ENCODE assay signal across 9 cellular contexts in the genomic region with DNA sequence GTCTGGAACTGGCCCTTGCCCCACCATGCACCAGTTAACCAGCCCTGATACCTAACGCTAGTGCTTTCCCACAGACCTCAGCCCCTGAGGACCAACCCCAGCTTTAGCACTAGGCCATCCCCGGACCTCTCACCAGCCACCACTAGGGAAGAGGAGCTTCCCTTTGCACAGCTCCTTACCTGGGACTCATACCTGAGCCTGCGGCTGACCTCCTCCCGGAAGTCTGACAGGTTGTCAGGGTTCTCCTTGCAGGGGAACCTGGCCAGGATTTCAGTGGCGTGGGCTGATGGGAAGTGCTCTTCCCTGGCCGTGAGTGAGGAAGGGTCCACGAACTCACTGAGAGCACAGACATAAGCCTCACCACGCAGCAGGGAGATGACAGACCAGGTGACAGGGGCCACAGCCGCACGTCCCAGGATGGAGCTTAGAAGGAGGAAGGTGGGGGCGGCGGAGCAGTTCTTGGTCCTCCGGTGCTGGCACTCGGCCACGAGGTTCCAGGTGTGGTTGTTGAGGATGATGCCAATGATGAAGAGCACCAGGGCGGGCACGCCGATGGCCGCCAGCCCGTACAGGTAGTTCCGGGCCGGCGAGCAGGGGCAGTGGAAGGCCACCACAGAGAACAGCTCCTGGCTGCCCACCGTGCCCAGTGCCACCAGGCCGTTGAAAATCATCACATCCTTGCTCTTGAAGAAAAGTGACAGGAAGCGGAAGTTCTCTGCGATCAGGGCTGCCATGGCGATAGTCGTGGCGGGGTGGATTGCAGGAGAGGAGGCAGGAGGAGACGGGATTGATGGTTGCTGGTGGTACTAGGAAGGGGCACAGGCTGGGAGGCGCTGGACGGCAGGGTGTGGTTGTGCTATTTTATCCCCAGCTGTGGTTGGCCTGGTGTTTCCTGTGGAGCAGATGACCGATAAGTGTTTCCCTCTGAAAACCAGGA. TPM values are rescaled to one million over a fixed set of nuclear protein-coding genes. Genes with fewer than 3 reads are reported as not detected.
A peak's percentile ranks its signal among the peaks of the same experiment; 100 is the strongest.
DNase-seq lines count a peak whose midpoint lies in the region; ATAC-seq and TF ChIP-seq lines count a peak whose summit lies in the region.
"Had no signal": no experiment of that assay in that cellular context is flagged by ENCODE, and none has a peak within 500 bp of the region (broad histone marks: within the 10 kb centered on the region; RNA-seq: fewer than 3 reads in every experiment).

No MANE protein-coding gene starts in this region.

- H3K4me1 ChIP-seq in HCT116 (ENCODE audit: control insufficient read depth in 1 of 2, insufficient read depth in 2 of 2, low read length in 2 of 2) (peaks cover 11 to 55% of the 10 kb centered on the region in 2 experiments; a peak in 3 of 4 replicates), left ventricle myocardium inferior (peaks cover 81% of the 10 kb centered on the region)

- peak overlapping the region; percentile 99 for H3K4me2 ChIP-seq in HCT116 (ENCODE audit: low read length)

- H2AFZ ChIP-seq in HCT116 (ENCODE audit: low read depth, low read length, poor library complexity, severe bottlenecking), result no peak overlapping the region

- BruUV-seq in HCT116 (replicated peaks; lab: Mats Ljungman, UMichigan), result no TSS peak

- peak overlapping the region; percentile 83 for H3K27ac ChIP-seq in HCT116 (ENCODE audit: low read depth, low read length)
- peak overlapping the region; percentile 94 for H3K27ac ChIP-seq in left ventricle myocardium inferior (replicated peaks)

- H3K4me3 ChIP-seq in HCT116 (replicated peaks in 1 of 2; ENCODE audit: low read depth in 1 of 2, low read length in 2 of 2) (no peak overlapping the region), left ventricle myocardium inferior (peak overlapping the region; percentile 78)

- H3K79me2 ChIP-seq in HCT116 (ENCODE audit: insufficient read depth, low read length), result peaks cover 9% of the 10 kb centered on the region; the same call in 1 of the 2 replicates

- POLR2A ChIA-PET in HCT116 (lab: Charles Lee), result no interaction called here

- H3K4me3 Mint-ChIP-seq in activated T-helper 17 cell treated with anti-CD3 and anti-CD28 coated beads, Interleukin-2, amount 50 U/mL, for 72 hours, result peak overlapping the region; percentile 97
- H3K4me3 Mint-ChIP-seq in stimulated activated memory B cell treated with anti-CD40 and anti-IgM and Interleukin-4, amounts not matched to agents 10 μg/mL and 1 μg/mL and 100 μg/mL, for 72 hours, result peak overlapping the region; percentile 38

- H3K36me3 Mint-ChIP-seq in activated T-helper 17 cell treated with anti-CD3 and anti-CD28 coated beads, Interleukin-2, amount 50 U/mL, for 72 hours (ENCODE audit: low read depth), result peaks cover 69% of the 10 kb centered on the region
- H3K36me3 Mint-ChIP-seq in stimulated activated memory B cell treated with anti-CD40 and anti-IgM and Interleukin-4, amounts not matched to agents 10 μg/mL and 1 μg/mL and 100 μg/mL, for 72 hours, result peaks cover 52% of the 10 kb centered on the region

- no peaks in the 10 kb centered on the region for H3K9me3 ChIP-seq in HCT116 (ENCODE audit: control insufficient read depth in 1 of 2, insufficient read depth in 1 of 2, low read depth in 1 of 2, low read length in 2 of 2)
- H3K9me3 ChIP-seq in left ventricle myocardium inferior (replicated peaks), result no peaks in the 10 kb centered on the region

- no peaks in the 10 kb centered on the region for H3K27me3 Mint-ChIP-seq in activated T-helper 17 cell treated with anti-CD3 and anti-CD28 coated beads, Interleukin-2, amount 50 U/mL, for 72 hours
- H3K27me3 Mint-ChIP-seq in stimulated activated memory B cell treated with anti-CD40 and anti-IgM and Interleukin-4, amounts not matched to agents 10 μg/mL and 1 μg/mL and 100 μg/mL, for 72 hours, result no peaks in the 10 kb centered on the region

- ATAC-seq in HCT116 (no peak), GM21737 (IDR thresholded peaks at IDR 0.05; ENCODE audit: unreplicated experiment) (no peak)
- ATAC-seq in activated T-helper 17 cell treated with anti-CD3 and anti-CD28 coated beads, Interleukin-2, amount 50 U/mL, for 72 hours (replicated peaks), result no peak
- ATAC-seq in stimulated activated memory B cell treated with anti-CD40 and anti-IgM and Interleukin-4, amounts not matched to agents 10 μg/mL and 1 μg/mL and 100 μg/mL, for 72 hours, result no peak

- intact Hi-C loops in HCT116 (cut with micrococcal nuclease) (loop anchor here (2.0 kb wide), 1 partner anchor 33 kb away; no protein-coding TSS in a partner anchor), left ventricle myocardium inferior (cut with micrococcal nuclease) (no loop called here)

- H3K4me1 Mint-ChIP-seq in activated T-helper 17 cell treated with anti-CD3 and anti-CD28 coated beads, Interleukin-2, amount 50 U/mL, for 72 hours, result peaks cover 26% of the 10 kb centered on the region
- peaks cover 59% of the 10 kb centered on the region for H3K4me1 Mint-ChIP-seq in stimulated activated memory B cell treated with anti-CD40 and anti-IgM and Interleukin-4, amounts not matched to agents 10 μg/mL and 1 μg/mL and 100 μg/mL, for 72 hours

- no peaks in the 10 kb centered on the region for H4K20me1 ChIP-seq in HCT116 (ENCODE audit: insufficient read depth)

- no peak for DNase-seq in HCT116 (ENCODE audit: low read depth, low spot score)
- DNase-seq in left ventricle myocardium inferior, result no peak
- DNase-seq in inferior parietal cortex (ENCODE audit: extremely low spot score), result no peak
- DNase-seq in NCI-H146 treated with DMSO at 0.1 percent for 48 hours (lab: John Stamatoyannopoulos, UW; ENCODE audit: unreplicated experiment), result no peak
- DNase-seq: NCI-H774 had no signal

- H3K27ac Mint-ChIP-seq in activated T-helper 17 cell treated with anti-CD3 and anti-CD28 coated beads, Interleukin-2, amount 50 U/mL, for 72 hours, result peak overlapping the region; percentile 83
- H3K27ac Mint-ChIP-seq in stimulated activated memory B cell treated with anti-CD40 and anti-IgM and Interleukin-4, amounts not matched to agents 10 μg/mL and 1 μg/mL and 100 μg/mL, for 72 hours, result peak overlapping the region; percentile 88

- no peak for TF ChIP-seq POLR2A in HCT116 (IDR thresholded peaks at IDR 0.05; ENCODE audit: borderline replicate concordance, extremely low read depth, insufficient read depth, insufficient read length)

- CTCF ChIA-PET in HCT116 (lab: Charles Lee), result no interaction called here

- H3K9me2 ChIP-seq in HCT116 (ENCODE audit: insufficient read depth), result no peaks in the 10 kb centered on the region

- no peaks in the 10 kb centered on the region for H3K27me3 ChIP-seq in HCT116 (ENCODE audit: insufficient read depth, low read length)
- H3K27me3 ChIP-seq in left ventricle myocardium inferior (ENCODE audit: low read depth), result peaks cover 12% of the 10 kb centered on the region

- RAD21 ChIA-PET in HCT116 (lab: Charles Lee; ENCODE audit: low non-redundant PET in 1 of 2, low total read pairs in 2 of 2, uncharacterized antibody in 2 of 2, unreplicated experiment in 2 of 2), result interaction anchor here in 1 of 2 experiments (0.7 to 1.2 kb wide), 2 partner anchors 16 to 36 kb away, joined by 3 read pairs; no protein-coding TSS in a partner anchor

- H3K36me3 ChIP-seq in HCT116 (ENCODE audit: control insufficient read depth in 1 of 2, insufficient read depth in 2 of 2, low read length in 2 of 2) (peaks cover 40 to 45% of the 10 kb centered on the region in 2 experiments), left ventricle myocardium inferior (peaks cover 58% of the 10 kb centered on the region)

- no peak overlapping the region for H3K9ac ChIP-seq in HCT116 (ENCODE audit: low read length)

- TF ChIP-seq CTCF in HCT116 (IDR thresholded peaks at IDR 0.05 in 2 of 3, conservative IDR thresholded peaks at IDR 0.05 in 1 of 3; ENCODE audit: borderline replicate concordance in 1 of 3, insufficient read depth in 1 of 3, low read depth in 2 of 3, low read length in 2 of 3), result no peak
- TF ChIP-seq CTCF in left ventricle myocardium inferior (IDR thresholded peaks at IDR 0.05; ENCODE audit: borderline replicate concordance), result no peak

- no peak for TF ChIP-seq RAD21 in HCT116 (IDR thresholded peaks at IDR 0.05; ENCODE audit: low read depth)

- no peaks in the 10 kb centered on the region for H3K9me3 Mint-ChIP-seq in activated T-helper 17 cell treated with anti-CD3 and anti-CD28 coated beads, Interleukin-2, amount 50 U/mL, for 72 hours
- no peaks in the 10 kb centered on the region for H3K9me3 Mint-ChIP-seq in stimulated activated memory B cell treated with anti-CD40 and anti-IgM and Interleukin-4, amounts not matched to agents 10 μg/mL and 1 μg/mL and 100 μg/mL, for 72 hours

TF ChIP-seq in HCT116, 20 proteins besides CTCF, POLR2A, EP300 and RAD21:
- no peak for TF ChIP-seq ELF1 (IDR thresholded peaks at IDR 0.05; ENCODE audit: borderline replicate concordance, low read depth)
- TF ChIP-seq, protein P1, sequence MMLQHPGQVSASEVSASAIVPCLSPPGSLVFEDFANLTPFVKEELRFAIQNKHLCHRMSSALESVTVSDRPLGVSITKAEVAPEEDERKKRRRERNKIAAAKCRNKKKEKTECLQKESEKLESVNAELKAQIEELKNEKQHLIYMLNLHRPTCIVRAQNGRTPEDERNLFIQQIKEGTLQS (IDR thresholded peaks at IDR 0.05), result no peak
- no peak for TF ChIP-seq CEBPB (IDR thresholded peaks at IDR 0.05; ENCODE audit: low read depth)

RNA-seq across cellular contexts. Expression of a gene that starts 2.7 kb away (rescaled TPM):
- total RNA-seq in HCT116 (2021; ENCODE audit: unreplicated experiment) (46.1 TPM), left ventricle myocardium inferior (11.3 TPM)
- 52.2 and 53.5 TPM in 2 replicates for polyA plus RNA-seq in HCT116 (2012)
- total RNA-seq in activated T-helper 17 cell treated with anti-CD3 and anti-CD28 coated beads, Interleukin-2, amount 50 U/mL, for 72 hours, result 10 to 100 TPM; 18.2 to 26.0 TPM

RNA-seq across cellular contexts. Expression of a gene that starts 9.2 kb away (rescaled TPM):
- total RNA-seq in HCT116 (2021; ENCODE audit: unreplicated experiment) (not detected), left ventricle myocardium inferior (not detected)
- polyA plus RNA-seq in HCT116 (2012), result 0.02 and 0.05 TPM in 2 replicates
- total RNA-seq in activated T-helper 17 cell treated with anti-CD3 and anti-CD28 coated beads, Interleukin-2, amount 50 U/mL, for 72 hours, result under 1 TPM in 1 of 2 donors, not detected in 1; 0.11 TPM
- total RNA-seq: mononuclear cell had no signal

RNA-seq across cellular contexts. Expression of a gene that starts 29.6 kb away (rescaled TPM):
- total RNA-seq in HCT116 (2021; ENCODE audit: unreplicated experiment), result 0.49 TPM
- polyA plus RNA-seq in HCT116 (2012), result 0.74 and 1.1 TPM in 2 replicates
- total RNA-seq in activated T-helper 17 cell treated with anti-CD3 and anti-CD28 coated beads, Interleukin-2, amount 50 U/mL, for 72 hours, result not detected
- total RNA-seq in left ventricle myocardium inferior, result not detected
- total RNA-seq: mononuclear cell had no signal

RNA-seq across cellular contexts. Expression of a gene that starts 44.0 kb away (rescaled TPM):
- total RNA-seq in HCT116 (2021; ENCODE audit: unreplicated experiment), result 1.4 TPM
- polyA plus RNA-seq in HCT116 (2012), result 2.2 and 3.4 TPM in 2 replicates
- 1 to 10 TPM; 2.1 to 3.7 TPM for total RNA-seq in activated T-helper 17 cell treated with anti-CD3 and anti-CD28 coated beads, Interleukin-2, amount 50 U/mL, for 72 hours
- total RNA-seq in left ventricle myocardium inferior, result 0.14 TPM

RNA-seq across cellular contexts. Expression of a gene that starts 53.0 kb away (rescaled TPM):
- total RNA-seq in HCT116 (2021; ENCODE audit: unreplicated experiment) (106 TPM), left ventricle myocardium inferior (11.2 TPM)
- 74.1 and 75.4 TPM in 2 replicates for polyA plus RNA-seq in HCT116 (2012)
- total RNA-seq in activated T-helper 17 cell treated with anti-CD3 and anti-CD28 coated beads, Interleukin-2, amount 50 U/mL, for 72 hours, result 10 to 100 TPM; 50.1 to 79.5 TPM
